In genomic region chr5:101390317-101390908, GRCh38 we compare ENCODE assay signal across 8 cellular contexts.
DNase-seq lines count a peak whose midpoint lies in the region; ATAC-seq, FAIRE-seq and TF ChIP-seq lines count a peak whose summit lies in the region.

No MANE protein-coding gene starts in this region.

- H3K14ac ChIP-seq in trophoblast cell (ENCODE audit: low read length): no peak overlapping the region

- no peak overlapping the region for H2AFZ ChIP-seq in trophoblast cell (ENCODE audit: insufficient read depth, low read length, poor library complexity)

- intact Hi-C loops in esophagus squamous epithelium (cut with DNase I): no loop called here

- H3K79me2 ChIP-seq in trophoblast cell (ENCODE audit: control insufficient read depth, insufficient read depth, low read length, poor library complexity): no peaks in the 10 kb centered on the region

- H4K8ac ChIP-seq in trophoblast cell (ENCODE audit: low read depth, low read length): no peak overlapping the region

- no peaks in the 10 kb centered on the region for H3K36me3 ChIP-seq in esophagus squamous epithelium
- H3K36me3 ChIP-seq in trophoblast cell (ENCODE audit: control insufficient read depth in 1 of 2, insufficient read depth in 2 of 2, low read length in 2 of 2): no peaks in the 10 kb centered on the region

- H3K4me1 ChIP-seq in esophagus squamous epithelium (no peaks in the 10 kb centered on the region), trophoblast cell (ENCODE audit: control insufficient read depth in 1 of 2, insufficient read depth in 2 of 2, low read length in 2 of 2) (no peaks in the 10 kb centered on the region)

- TF ChIP-seq CTCF in esophagus squamous epithelium (IDR thresholded peaks at IDR 0.05): peak in 5 of 6 experiments; percentile 25 to 60 (median 38)

- FAIRE-seq in A204.1 (lab: Jason Lieb, UNC): peak; percentile 86

- H2BK5ac ChIP-seq in trophoblast cell (ENCODE audit: low read depth, low read length, poor library complexity): no peak overlapping the region

- H3K9ac ChIP-seq in trophoblast cell (ENCODE audit: low read length): no peak overlapping the region

- H3K27me3 ChIP-seq in esophagus squamous epithelium (no peaks in the 10 kb centered on the region), trophoblast cell (ENCODE audit: insufficient read depth, low read length) (no peaks in the 10 kb centered on the region)

- H4K12ac ChIP-seq in trophoblast cell (ENCODE audit: low read depth, low read length): no peak overlapping the region

- no peak overlapping the region for H2BK120ac ChIP-seq in trophoblast cell (ENCODE audit: insufficient read depth, low read length, poor library complexity)

- ATAC-seq in HG03521 (IDR thresholded peaks at IDR 0.05; ENCODE audit: unreplicated experiment): peak; percentile 46
- ATAC-seq in HG02885 (IDR thresholded peaks at IDR 0.05; ENCODE audit: poor library complexity, unreplicated experiment): no peak

- no peak overlapping the region for H3K4me2 ChIP-seq in trophoblast cell (ENCODE audit: low read length)

- no peak overlapping the region for H3K23ac ChIP-seq in trophoblast cell (ENCODE audit: low read length)

- H2BK12ac ChIP-seq in trophoblast cell (ENCODE audit: low read length): no peak overlapping the region

- no peak overlapping the region for H3K4ac ChIP-seq in trophoblast cell (ENCODE audit: low read depth, low read length)

- no peak for TF ChIP-seq POLR2A in esophagus squamous epithelium (IDR thresholded peaks at IDR 0.05)

- H2AK5ac ChIP-seq in trophoblast cell (ENCODE audit: low read length): no peak overlapping the region

- no peaks in the 10 kb centered on the region for H3K9me3 ChIP-seq in esophagus squamous epithelium
- no peaks in the 10 kb centered on the region for H3K9me3 ChIP-seq in trophoblast cell (ENCODE audit: insufficient read depth, low read depth, low read length)

- no peak overlapping the region for H3K4me3 ChIP-seq in esophagus squamous epithelium
- H3K4me3 ChIP-seq in trophoblast cell (ENCODE audit: low read depth, low read length): no peak overlapping the region

- no peak overlapping the region for H4K91ac ChIP-seq in trophoblast cell (ENCODE audit: low read depth, low read length)

- H3K27ac ChIP-seq in esophagus squamous epithelium (no peak overlapping the region), trophoblast cell (ENCODE audit: low read depth, low read length) (no peak overlapping the region)

- no peaks in the 10 kb centered on the region for H3K79me1 ChIP-seq in trophoblast cell (ENCODE audit: low read length)

- no peak overlapping the region for H3K18ac ChIP-seq in trophoblast cell (ENCODE audit: low read length)

- 15 to 19% methylated on average over 4 of the region's 4 CpGs for WGBS in esophagus squamous epithelium, 2 donors
- no CpG with 5 or more reads among the region's 4 CpGs for WGBS in trophoblast cell (ENCODE audit: extremely low coverage, insufficient coverage, insufficient read length)

- DNase-seq in GDM1 (lab: John Stamatoyannopoulos, UW): peak; percentile 4
- DNase-seq in RPMI8226: peak; percentile 41
- no peak for DNase-seq in esophagus squamous epithelium (lab: John Stamatoyannopoulos, UW)
- peak; percentile 47 to 92 for DNase-seq in trophoblast cell
- DNase-seq in stimulated activated CD8-positive, alpha-beta memory T cell treated with anti-CD3 and anti-CD28 coated beads, Interleukin-4, amount 100 ng/mL, for 48 hours: no peak

Comparison
In these comparisons a context has a peak if more than half of its experiments do, and no peak if none do; other contexts are left out.
1. DNase-seq: peak in GDM1 (single experiment), RPMI8226 (single experiment) and trophoblast cell (2 of 2); none in esophagus squamous epithelium (single experiment) and stimulated activated CD8-positive, alpha-beta memory T cell treated with anti-CD3 and anti-CD28 coated beads, Interleukin-4, amount 100 ng/mL, for 48 hours (single experiment).